1 cellular context compared by ENCODE assay signal in the genomic region with DNA sequence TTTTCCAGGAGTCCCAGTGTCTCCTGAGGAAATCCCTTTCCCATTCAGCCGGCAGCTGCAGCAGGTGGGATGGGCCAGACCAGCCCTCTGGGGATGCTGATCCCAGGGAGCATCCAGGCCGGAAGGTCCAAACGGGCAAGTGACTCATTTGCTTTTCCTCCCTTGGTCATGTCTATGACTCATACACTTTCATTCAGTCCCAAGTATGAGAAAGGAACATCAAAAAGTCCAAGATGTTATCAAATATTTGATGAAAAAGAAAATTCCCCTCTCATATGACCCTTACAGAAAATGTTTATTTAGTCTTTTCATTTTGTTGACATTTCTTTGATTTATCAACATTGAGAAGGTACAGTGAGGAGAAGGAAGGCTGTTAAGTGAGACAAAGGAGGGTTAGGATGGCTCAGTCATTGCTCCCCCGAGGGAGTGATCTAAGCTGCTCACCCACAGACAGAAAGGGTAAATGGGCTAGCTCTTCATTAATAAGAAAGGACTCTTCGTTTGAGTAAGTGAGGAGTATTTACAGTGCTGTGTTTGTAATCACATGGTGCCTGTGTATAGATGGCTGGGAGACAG.
A peak's percentile ranks its signal among the peaks of the same experiment; 100 is the strongest.
TF ChIP-seq lines count a peak whose summit lies in the region.

No MANE protein-coding gene starts in this region.

TF ChIP-seq in HepG2, 621 proteins besides CTCF, POLR2A, EP300 and RAD21 (continued from another document and continues in another):
- TF ChIP-seq, protein P1, sequence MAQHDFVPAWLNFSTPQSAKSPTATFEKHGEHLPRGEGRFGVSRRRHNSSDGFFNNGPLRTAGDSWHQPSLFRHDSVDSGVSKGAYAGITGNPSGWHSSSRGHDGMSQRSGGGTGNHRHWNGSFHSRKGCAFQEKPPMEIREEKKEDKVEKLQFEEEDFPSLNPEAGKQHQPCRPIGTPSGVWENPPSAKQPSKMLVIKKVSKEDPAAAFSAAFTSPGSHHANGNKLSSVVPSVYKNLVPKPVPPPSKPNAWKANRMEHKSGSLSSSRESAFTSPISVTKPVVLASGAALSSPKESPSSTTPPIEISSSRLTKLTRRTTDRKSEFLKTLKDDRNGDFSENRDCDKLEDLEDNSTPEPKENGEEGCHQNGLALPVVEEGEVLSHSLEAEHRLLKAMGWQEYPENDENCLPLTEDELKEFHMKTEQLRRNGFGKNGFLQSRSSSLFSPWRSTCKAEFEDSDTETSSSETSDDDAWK (CRISPR knock-in tag; IDR thresholded peaks at IDR 0.05) = no peak
- TF ChIP-seq ZNF556 (CRISPR knock-in tag; IDR thresholded peaks at IDR 0.05; ENCODE audit: borderline replicate concordance) (no peak), MXI1 (IDR thresholded peaks at IDR 0.05; ENCODE audit: borderline replicate concordance, low read depth, low read length) (no peak), ZNF496 (CRISPR knock-in tag; IDR thresholded peaks at IDR 0.05; ENCODE audit: insufficient replicate concordance) (no peak), MBD4 (IDR thresholded peaks at IDR 0.05; ENCODE audit: borderline replicate concordance, low read length) (no peak), ZBTB20 (CRISPR knock-in tag; IDR thresholded peaks at IDR 0.05; ENCODE audit: borderline replicate concordance, low read depth) (0 out of 2 replicates have a peak, but pooled peaks have one; percentile 34), SIN3B (IDR thresholded peaks at IDR 0.05; ENCODE audit: low read length) (no peak), ZNF562 (CRISPR knock-in tag; IDR thresholded peaks at IDR 0.05; ENCODE audit: borderline replicate concordance) (no peak), ZNF235 (CRISPR knock-in tag; IDR thresholded peaks at IDR 0.05; ENCODE audit: borderline replicate concordance) (no peak), PRPF4 (IDR thresholded peaks at IDR 0.05; ENCODE audit: low read depth, low read length, poor library complexity, severe bottlenecking) (no peak), ZNF292 (CRISPR knock-in tag; IDR thresholded peaks at IDR 0.05; ENCODE audit: borderline replicate concordance, low read depth) (0 out of 2 replicates have a peak, but pooled peaks have one; percentile 35), SAFB2 (CRISPR knock-in tag; IDR thresholded peaks at IDR 0.05; ENCODE audit: borderline replicate concordance, low read depth) (no peak; the same call in 1 of the 2 replicates), MED8 (CRISPR knock-in tag; IDR thresholded peaks at IDR 0.05; ENCODE audit: insufficient replicate concordance) (no peak), ZC3H13 (CRISPR knock-in tag; IDR thresholded peaks at IDR 0.05) (no peak), ATF7 (IDR thresholded peaks at IDR 0.05) (no peak), ATF7 (CRISPR knock-in tag; IDR thresholded peaks at IDR 0.05) (no peak), NFE2L2 (IDR thresholded peaks at IDR 0.05; ENCODE audit: low read length) (no peak), SOX6 (IDR thresholded peaks at IDR 0.05) (no peak), SOX6 (CRISPR knock-in tag; IDR thresholded peaks at IDR 0.05) (peak; percentile 76), REL (CRISPR knock-in tag; conservative IDR thresholded peaks at IDR 0.05) (no peak), ZNF431 (CRISPR knock-in tag; IDR thresholded peaks at IDR 0.05; ENCODE audit: borderline replicate concordance, low read depth) (no peak)
- TF ChIP-seq, protein P2, sequence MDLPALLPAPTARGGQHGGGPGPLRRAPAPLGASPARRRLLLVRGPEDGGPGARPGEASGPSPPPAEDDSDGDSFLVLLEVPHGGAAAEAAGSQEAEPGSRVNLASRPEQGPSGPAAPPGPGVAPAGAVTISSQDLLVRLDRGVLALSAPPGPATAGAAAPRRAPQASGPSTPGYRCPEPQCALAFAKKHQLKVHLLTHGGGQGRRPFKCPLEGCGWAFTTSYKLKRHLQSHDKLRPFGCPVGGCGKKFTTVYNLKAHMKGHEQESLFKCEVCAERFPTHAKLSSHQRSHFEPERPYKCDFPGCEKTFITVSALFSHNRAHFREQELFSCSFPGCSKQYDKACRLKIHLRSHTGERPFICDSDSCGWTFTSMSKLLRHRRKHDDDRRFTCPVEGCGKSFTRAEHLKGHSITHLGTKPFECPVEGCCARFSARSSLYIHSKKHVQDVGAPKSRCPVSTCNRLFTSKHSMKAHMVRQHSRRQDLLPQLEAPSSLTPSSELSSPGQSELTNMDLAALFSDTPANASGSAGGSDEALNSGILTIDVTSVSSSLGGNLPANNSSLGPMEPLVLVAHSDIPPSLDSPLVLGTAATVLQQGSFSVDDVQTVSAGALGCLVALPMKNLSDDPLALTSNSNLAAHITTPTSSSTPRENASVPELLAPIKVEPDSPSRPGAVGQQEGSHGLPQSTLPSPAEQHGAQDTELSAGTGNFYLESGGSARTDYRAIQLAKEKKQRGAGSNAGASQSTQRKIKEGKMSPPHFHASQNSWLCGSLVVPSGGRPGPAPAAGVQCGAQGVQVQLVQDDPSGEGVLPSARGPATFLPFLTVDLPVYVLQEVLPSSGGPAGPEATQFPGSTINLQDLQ (CRISPR knock-in tag; IDR thresholded peaks at IDR 0.05) = no peak
- TF ChIP-seq, protein P3, sequence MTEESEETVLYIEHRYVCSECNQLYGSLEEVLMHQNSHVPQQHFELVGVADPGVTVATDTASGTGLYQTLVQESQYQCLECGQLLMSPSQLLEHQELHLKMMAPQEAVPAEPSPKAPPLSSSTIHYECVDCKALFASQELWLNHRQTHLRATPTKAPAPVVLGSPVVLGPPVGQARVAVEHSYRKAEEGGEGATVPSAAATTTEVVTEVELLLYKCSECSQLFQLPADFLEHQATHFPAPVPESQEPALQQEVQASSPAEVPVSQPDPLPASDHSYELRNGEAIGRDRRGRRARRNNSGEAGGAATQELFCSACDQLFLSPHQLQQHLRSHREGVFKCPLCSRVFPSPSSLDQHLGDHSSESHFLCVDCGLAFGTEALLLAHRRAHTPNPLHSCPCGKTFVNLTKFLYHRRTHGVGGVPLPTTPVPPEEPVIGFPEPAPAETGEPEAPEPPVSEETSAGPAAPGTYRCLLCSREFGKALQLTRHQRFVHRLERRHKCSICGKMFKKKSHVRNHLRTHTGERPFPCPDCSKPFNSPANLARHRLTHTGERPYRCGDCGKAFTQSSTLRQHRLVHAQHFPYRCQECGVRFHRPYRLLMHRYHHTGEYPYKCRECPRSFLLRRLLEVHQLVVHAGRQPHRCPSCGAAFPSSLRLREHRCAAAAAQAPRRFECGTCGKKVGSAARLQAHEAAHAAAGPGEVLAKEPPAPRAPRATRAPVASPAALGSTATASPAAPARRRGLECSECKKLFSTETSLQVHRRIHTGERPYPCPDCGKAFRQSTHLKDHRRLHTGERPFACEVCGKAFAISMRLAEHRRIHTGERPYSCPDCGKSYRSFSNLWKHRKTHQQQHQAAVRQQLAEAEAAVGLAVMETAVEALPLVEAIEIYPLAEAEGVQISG (CRISPR knock-in tag; IDR thresholded peaks at IDR 0.05) = no peak
- TF ChIP-seq, protein P4, sequence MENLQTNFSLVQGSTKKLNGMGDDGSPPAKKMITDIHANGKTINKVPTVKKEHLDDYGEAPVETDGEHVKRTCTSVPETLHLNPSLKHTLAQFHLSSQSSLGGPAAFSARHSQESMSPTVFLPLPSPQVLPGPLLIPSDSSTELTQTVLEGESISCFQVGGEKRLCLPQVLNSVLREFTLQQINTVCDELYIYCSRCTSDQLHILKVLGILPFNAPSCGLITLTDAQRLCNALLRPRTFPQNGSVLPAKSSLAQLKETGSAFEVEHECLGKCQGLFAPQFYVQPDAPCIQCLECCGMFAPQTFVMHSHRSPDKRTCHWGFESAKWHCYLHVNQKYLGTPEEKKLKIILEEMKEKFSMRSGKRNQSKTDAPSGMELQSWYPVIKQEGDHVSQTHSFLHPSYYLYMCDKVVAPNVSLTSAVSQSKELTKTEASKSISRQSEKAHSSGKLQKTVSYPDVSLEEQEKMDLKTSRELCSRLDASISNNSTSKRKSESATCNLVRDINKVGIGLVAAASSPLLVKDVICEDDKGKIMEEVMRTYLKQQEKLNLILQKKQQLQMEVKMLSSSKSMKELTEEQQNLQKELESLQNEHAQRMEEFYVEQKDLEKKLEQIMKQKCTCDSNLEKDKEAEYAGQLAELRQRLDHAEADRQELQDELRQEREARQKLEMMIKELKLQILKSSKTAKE (CRISPR knock-in tag; IDR thresholded peaks at IDR 0.05; ENCODE audit: borderline replicate concordance) = no peak
- TF ChIP-seq, protein P5, sequence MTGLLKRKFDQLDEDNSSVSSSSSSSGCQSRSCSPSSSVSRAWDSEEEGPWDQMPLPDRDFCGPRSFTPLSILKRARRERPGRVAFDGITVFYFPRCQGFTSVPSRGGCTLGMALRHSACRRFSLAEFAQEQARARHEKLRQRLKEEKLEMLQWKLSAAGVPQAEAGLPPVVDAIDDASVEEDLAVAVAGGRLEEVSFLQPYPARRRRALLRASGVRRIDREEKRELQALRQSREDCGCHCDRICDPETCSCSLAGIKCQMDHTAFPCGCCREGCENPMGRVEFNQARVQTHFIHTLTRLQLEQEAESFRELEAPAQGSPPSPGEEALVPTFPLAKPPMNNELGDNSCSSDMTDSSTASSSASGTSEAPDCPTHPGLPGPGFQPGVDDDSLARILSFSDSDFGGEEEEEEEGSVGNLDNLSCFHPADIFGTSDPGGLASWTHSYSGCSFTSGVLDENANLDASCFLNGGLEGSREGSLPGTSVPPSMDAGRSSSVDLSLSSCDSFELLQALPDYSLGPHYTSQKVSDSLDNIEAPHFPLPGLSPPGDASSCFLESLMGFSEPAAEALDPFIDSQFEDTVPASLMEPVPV (CRISPR knock-in tag; IDR thresholded peaks at IDR 0.05) = no peak
- TF ChIP-seq, protein P6, sequence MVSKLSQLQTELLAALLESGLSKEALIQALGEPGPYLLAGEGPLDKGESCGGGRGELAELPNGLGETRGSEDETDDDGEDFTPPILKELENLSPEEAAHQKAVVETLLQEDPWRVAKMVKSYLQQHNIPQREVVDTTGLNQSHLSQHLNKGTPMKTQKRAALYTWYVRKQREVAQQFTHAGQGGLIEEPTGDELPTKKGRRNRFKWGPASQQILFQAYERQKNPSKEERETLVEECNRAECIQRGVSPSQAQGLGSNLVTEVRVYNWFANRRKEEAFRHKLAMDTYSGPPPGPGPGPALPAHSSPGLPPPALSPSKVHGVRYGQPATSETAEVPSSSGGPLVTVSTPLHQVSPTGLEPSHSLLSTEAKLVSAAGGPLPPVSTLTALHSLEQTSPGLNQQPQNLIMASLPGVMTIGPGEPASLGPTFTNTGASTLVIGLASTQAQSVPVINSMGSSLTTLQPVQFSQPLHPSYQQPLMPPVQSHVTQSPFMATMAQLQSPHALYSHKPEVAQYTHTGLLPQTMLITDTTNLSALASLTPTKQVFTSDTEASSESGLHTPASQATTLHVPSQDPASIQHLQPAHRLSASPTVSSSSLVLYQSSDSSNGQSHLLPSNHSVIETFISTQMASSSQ (IDR thresholded peaks at IDR 0.05; ENCODE audit: low read depth) = peak; percentile 17; the same call in 1 of the 2 replicates
- TF ChIP-seq, protein P6 (CRISPR knock-in tag; IDR thresholded peaks at IDR 0.05; ENCODE audit: borderline replicate concordance) = peak; percentile 60; the same call in 1 of the 2 replicates
- TF ChIP-seq, protein P7, sequence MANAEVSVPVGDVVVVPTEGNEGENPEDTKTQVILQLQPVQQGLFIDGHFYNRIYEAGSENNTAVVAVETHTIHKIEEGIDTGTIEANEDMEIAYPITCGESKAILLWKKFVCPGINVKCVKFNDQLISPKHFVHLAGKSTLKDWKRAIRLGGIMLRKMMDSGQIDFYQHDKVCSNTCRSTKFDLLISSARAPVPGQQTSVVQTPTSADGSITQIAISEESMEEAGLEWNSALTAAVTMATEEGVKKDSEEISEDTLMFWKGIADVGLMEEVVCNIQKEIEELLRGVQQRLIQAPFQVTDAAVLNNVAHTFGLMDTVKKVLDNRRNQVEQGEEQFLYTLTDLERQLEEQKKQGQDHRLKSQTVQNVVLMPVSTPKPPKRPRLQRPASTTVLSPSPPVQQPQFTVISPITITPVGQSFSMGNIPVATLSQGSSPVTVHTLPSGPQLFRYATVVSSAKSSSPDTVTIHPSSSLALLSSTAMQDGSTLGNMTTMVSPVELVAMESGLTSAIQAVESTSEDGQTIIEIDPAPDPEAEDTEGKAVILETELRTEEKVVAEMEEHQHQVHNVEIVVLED (CRISPR knock-in tag; IDR thresholded peaks at IDR 0.05; ENCODE audit: borderline replicate concordance) = peak; percentile 35; the same call in 1 of the 2 replicates
- TF ChIP-seq, protein P8, sequence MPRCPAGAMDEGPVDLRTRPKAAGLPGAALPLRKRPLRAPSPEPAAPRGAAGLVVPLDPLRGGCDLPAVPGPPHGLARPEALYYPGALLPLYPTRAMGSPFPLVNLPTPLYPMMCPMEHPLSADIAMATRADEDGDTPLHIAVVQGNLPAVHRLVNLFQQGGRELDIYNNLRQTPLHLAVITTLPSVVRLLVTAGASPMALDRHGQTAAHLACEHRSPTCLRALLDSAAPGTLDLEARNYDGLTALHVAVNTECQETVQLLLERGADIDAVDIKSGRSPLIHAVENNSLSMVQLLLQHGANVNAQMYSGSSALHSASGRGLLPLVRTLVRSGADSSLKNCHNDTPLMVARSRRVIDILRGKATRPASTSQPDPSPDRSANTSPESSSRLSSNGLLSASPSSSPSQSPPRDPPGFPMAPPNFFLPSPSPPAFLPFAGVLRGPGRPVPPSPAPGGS (CRISPR knock-in tag; IDR thresholded peaks at IDR 0.05) = 0 out of 2 replicates have a peak, but pooled peaks have one; percentile 39
- TF ChIP-seq, protein P9, sequence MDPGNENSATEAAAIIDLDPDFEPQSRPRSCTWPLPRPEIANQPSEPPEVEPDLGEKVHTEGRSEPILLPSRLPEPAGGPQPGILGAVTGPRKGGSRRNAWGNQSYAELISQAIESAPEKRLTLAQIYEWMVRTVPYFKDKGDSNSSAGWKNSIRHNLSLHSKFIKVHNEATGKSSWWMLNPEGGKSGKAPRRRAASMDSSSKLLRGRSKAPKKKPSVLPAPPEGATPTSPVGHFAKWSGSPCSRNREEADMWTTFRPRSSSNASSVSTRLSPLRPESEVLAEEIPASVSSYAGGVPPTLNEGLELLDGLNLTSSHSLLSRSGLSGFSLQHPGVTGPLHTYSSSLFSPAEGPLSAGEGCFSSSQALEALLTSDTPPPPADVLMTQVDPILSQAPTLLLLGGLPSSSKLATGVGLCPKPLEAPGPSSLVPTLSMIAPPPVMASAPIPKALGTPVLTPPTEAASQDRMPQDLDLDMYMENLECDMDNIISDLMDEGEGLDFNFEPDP (CRISPR knock-in tag; conservative IDR thresholded peaks at IDR 0.05) = no peak
- TF ChIP-seq, protein P10, sequence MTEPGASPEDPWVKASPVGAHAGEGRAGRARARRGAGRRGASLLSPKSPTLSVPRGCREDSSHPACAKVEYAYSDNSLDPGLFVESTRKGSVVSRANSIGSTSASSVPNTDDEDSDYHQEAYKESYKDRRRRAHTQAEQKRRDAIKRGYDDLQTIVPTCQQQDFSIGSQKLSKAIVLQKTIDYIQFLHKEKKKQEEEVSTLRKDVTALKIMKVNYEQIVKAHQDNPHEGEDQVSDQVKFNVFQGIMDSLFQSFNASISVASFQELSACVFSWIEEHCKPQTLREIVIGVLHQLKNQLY (CRISPR knock-in tag; IDR thresholded peaks at IDR 0.05) = no peak
